Comparison of ENCODE assay signal across 12 cellular contexts in genomic region chr17:39923836-39924690, GRCh38. TPM values are rescaled to one million over a fixed set of nuclear protein-coding genes. Genes with fewer than 3 reads are reported as not detected.
DNase-seq lines count a peak whose midpoint lies in the region; ATAC-seq and TF ChIP-seq lines count a peak whose summit lies in the region.
"Had no signal": no experiment of that assay in that cellular context is flagged by ENCODE, and none has a peak within 500 bp of the region (broad histone marks: within the 10 kb centered on the region; RNA-seq: fewer than 3 reads in every experiment).

No MANE protein-coding gene starts in this region.

- peak overlapping the region; percentile 78; the same call in 1 of the 2 replicates for H3K27ac Mint-ChIP-seq in GM23338
- peak overlapping the region; percentile 92 for H3K27ac Mint-ChIP-seq in activated T-helper 17 cell treated with anti-CD3 and anti-CD28 coated beads, Interleukin-2, amount 50 U/mL, for 72 hours

- H3K9me2 ChIP-seq in GM23338 (ENCODE audit: insufficient read depth) = no peaks in the 10 kb centered on the region

- no peak for ATAC-seq in GM23338
- ATAC-seq in activated T-helper 17 cell treated with anti-CD3 and anti-CD28 coated beads, Interleukin-2, amount 50 U/mL, for 72 hours (replicated peaks) = no peak
- no peak for ATAC-seq in GM21360 (IDR thresholded peaks at IDR 0.05; ENCODE audit: unreplicated experiment)
- ATAC-seq in lower lobe of right lung = no peak
- ATAC-seq in GM21528 (IDR thresholded peaks at IDR 0.05; ENCODE audit: low FRiP score, unreplicated experiment) = no peak

- H3K9me3 Mint-ChIP-seq in GM23338 = no peaks in the 10 kb centered on the region
- H3K9me3 Mint-ChIP-seq in activated T-helper 17 cell treated with anti-CD3 and anti-CD28 coated beads, Interleukin-2, amount 50 U/mL, for 72 hours = no peaks in the 10 kb centered on the region

- TF ChIP-seq CTCF in GM23338 (conservative IDR thresholded peaks at IDR 0.05; ENCODE audit: low read depth in 2 of 2) (no peak), lower lobe of right lung (IDR thresholded peaks at IDR 0.05) (no peak)

- H3K9me3 ChIP-seq in lower lobe of right lung = no peaks in the 10 kb centered on the region

- H4K20me1 ChIP-seq in GM23338 (replicated peaks; ENCODE audit: insufficient read depth) = peaks cover 17% of the 10 kb centered on the region

- peak; percentile 31 for DNase-seq in AG08395 (ENCODE audit: low spot score)
- DNase-seq in GM23338 (ENCODE audit: low spot score) = no peak
- peak; percentile 39 for DNase-seq in iPS-NIHi7 (ENCODE audit: extremely low spot score)
- DNase-seq in lower lobe of right lung = no peak
- no peak for DNase-seq in SHP77 treated with DMSO at 0.1 percent for 48 hours (lab: John Stamatoyannopoulos, UW)
- DNase-seq: DMS79 treated with DMSO at 0.1 percent for 48 hours; head of caudate nucleus; stimulated activated naive CD4-positive, alpha-beta T cell had no signal

- H3K4me3 Mint-ChIP-seq in GM23338 = peak overlapping the region; percentile 55
- H3K4me3 Mint-ChIP-seq in activated T-helper 17 cell treated with anti-CD3 and anti-CD28 coated beads, Interleukin-2, amount 50 U/mL, for 72 hours = peak overlapping the region; percentile 89

- intact Hi-C loops in lower lobe of right lung (cut with DNase I) = no loop called here

- peaks cover 32% of the 10 kb centered on the region for H3K79me2 ChIP-seq in GM23338 (replicated peaks; ENCODE audit: insufficient read depth)

- no peak overlapping the region for H3K4me3 ChIP-seq in GM23338
- no peak overlapping the region for H3K4me3 ChIP-seq in lower lobe of right lung

- H3K4me1 Mint-ChIP-seq in GM23338 = peaks cover 38% of the 10 kb centered on the region
- H3K4me1 Mint-ChIP-seq in activated T-helper 17 cell treated with anti-CD3 and anti-CD28 coated beads, Interleukin-2, amount 50 U/mL, for 72 hours = peaks cover 41% of the 10 kb centered on the region

- H2AFZ ChIP-seq in GM23338 = no peak overlapping the region

- peaks cover 15% of the 10 kb centered on the region for H3K4me1 ChIP-seq in GM23338 (ENCODE audit: insufficient read depth)
- peaks cover 44% of the 10 kb centered on the region for H3K4me1 ChIP-seq in lower lobe of right lung

- H3K36me3 ChIP-seq in GM23338 (ENCODE audit: insufficient read depth) (peaks cover 5% of the 10 kb centered on the region; the same call in 1 of the 2 replicates), lower lobe of right lung (peaks cover 48% of the 10 kb centered on the region)

- peak overlapping the region; percentile 20; the same call in 1 of the 2 replicates for H3K4me2 ChIP-seq in GM23338

- H3K27ac ChIP-seq in GM23338 (ENCODE audit: low read depth) (no peak overlapping the region), lower lobe of right lung (no peak overlapping the region)

- H3F3A ChIP-seq in GM23338 (replicated peaks; ENCODE audit: low read depth) = peaks cover 7% of the 10 kb centered on the region

- H3K36me3 Mint-ChIP-seq in GM23338 (ENCODE audit: low read depth) = peaks cover 35% of the 10 kb centered on the region
- peaks cover 49% of the 10 kb centered on the region for H3K36me3 Mint-ChIP-seq in activated T-helper 17 cell treated with anti-CD3 and anti-CD28 coated beads, Interleukin-2, amount 50 U/mL, for 72 hours (ENCODE audit: low read depth)

- peaks cover 12% of the 10 kb centered on the region for H3K27me3 Mint-ChIP-seq in GM23338 (ENCODE audit: insufficient read depth, low read depth, poor library complexity)
- no peaks in the 10 kb centered on the region for H3K27me3 Mint-ChIP-seq in activated T-helper 17 cell treated with anti-CD3 and anti-CD28 coated beads, Interleukin-2, amount 50 U/mL, for 72 hours

- H3K27me3 ChIP-seq in GM23338 (ENCODE audit: insufficient read depth) (no peaks in the 10 kb centered on the region), lower lobe of right lung (ENCODE audit: low read depth) (no peaks in the 10 kb centered on the region)

TF ChIP-seq in GM23338, 12 proteins besides CTCF, POLR2A, EP300 and RAD21 (continues in another document):
- TF ChIP-seq ZNF114 (CRISPR knock-in tag; IDR thresholded peaks at IDR 0.05) (no peak), EZH2phosphoT487 (IDR thresholded peaks at IDR 0.05; ENCODE audit: unreplicated experiment) (no peak), ETS1 (IDR thresholded peaks at IDR 0.05) (no peak), JUNB (IDR thresholded peaks at IDR 0.05; ENCODE audit: unreplicated experiment) (no peak), ZNF331 (CRISPR knock-in tag; IDR thresholded peaks at IDR 0.05; ENCODE audit: low read depth) (no peak), CREB1 (CRISPR knock-in tag; IDR thresholded peaks at IDR 0.05; ENCODE audit: low read depth) (no peak), STAT1 (IDR thresholded peaks at IDR 0.05; ENCODE audit: unreplicated experiment) (no peak), EZH2 (IDR thresholded peaks at IDR 0.05; ENCODE audit: low read depth, unreplicated experiment) (no peak)

RNA-seq across cellular contexts. Expression of gene ORMDL3, which starts 3.3 kb away (rescaled TPM):
- 38.5 and 39.2 TPM in 2 replicates for total RNA-seq in GM23338 (2014; rRNA removed; shearing (Covaris generic))
- 33.6 and 41.3 TPM in 2 replicates for polyA plus RNA-seq in GM23338 (2016; fragmentation: Nextera tagmentation; extraction: Ambion mirVana)
- total RNA-seq in activated T-helper 17 cell treated with anti-CD3 and anti-CD28 coated beads, Interleukin-2, amount 50 U/mL, for 72 hours = 10 to 100 TPM; 66.8 to 70.3 TPM
- 61.3 TPM for total RNA-seq in lower lobe of right lung

RNA-seq across cellular contexts. Expression of gene LRRC3C, which starts 3.5 kb away (rescaled TPM):
- total RNA-seq in GM23338 (2014; rRNA removed; shearing (Covaris generic)) = 0.24 TPM in 1 of 2 replicates, not detected in the other
- not detected in 2 replicates for polyA plus RNA-seq in GM23338 (2016; fragmentation: Nextera tagmentation; extraction: Ambion mirVana)
- total RNA-seq in activated T-helper 17 cell treated with anti-CD3 and anti-CD28 coated beads, Interleukin-2, amount 50 U/mL, for 72 hours = not detected
- total RNA-seq in lower lobe of right lung = not detected
- total RNA-seq: pulmonary artery endothelial cell had no signal

RNA-seq across cellular contexts. Expression of gene GSDMB, which starts 5.6 kb away (rescaled TPM):
- 5.4 and 12.6 TPM in 2 replicates for total RNA-seq in GM23338 (2014; rRNA removed; shearing (Covaris generic))
- polyA plus RNA-seq in GM23338 (2016; fragmentation: Nextera tagmentation; extraction: Ambion mirVana) = 5.5 and 7.6 TPM in 2 replicates
- total RNA-seq in activated T-helper 17 cell treated with anti-CD3 and anti-CD28 coated beads, Interleukin-2, amount 50 U/mL, for 72 hours = 10 to 100 TPM; 28.9 to 37.6 TPM
- total RNA-seq in lower lobe of right lung = 11.1 TPM

RNA-seq across cellular contexts. Expression of gene GSDMA, which starts 38.7 kb away (rescaled TPM):
- 1.0 TPM in 1 of 2 replicates, not detected in the other for total RNA-seq in GM23338 (2014; rRNA removed; shearing (Covaris generic))
- polyA plus RNA-seq in GM23338 (2016; fragmentation: Nextera tagmentation; extraction: Ambion mirVana) = not detected in 2 replicates
- 1 to 10 TPM in 1 of 2 donors, under 1 TPM in 1; 0.63 to 1.1 TPM for total RNA-seq in activated T-helper 17 cell treated with anti-CD3 and anti-CD28 coated beads, Interleukin-2, amount 50 U/mL, for 72 hours
- total RNA-seq in lower lobe of right lung = 0.62 TPM
- total RNA-seq: pulmonary artery endothelial cell had no signal

RNA-seq across cellular contexts. Expression of gene ZPBP2, which starts 56.1 kb away (rescaled TPM):
- total RNA-seq in GM23338 (2014; rRNA removed; shearing (Covaris generic)) = not detected in 2 replicates
- 0.28 TPM in 1 of 2 replicates, not detected in the other for polyA plus RNA-seq in GM23338 (2016; fragmentation: Nextera tagmentation; extraction: Ambion mirVana)
- under 1 TPM; 0.53 to 0.67 TPM for total RNA-seq in activated T-helper 17 cell treated with anti-CD3 and anti-CD28 coated beads, Interleukin-2, amount 50 U/mL, for 72 hours
- total RNA-seq in lower lobe of right lung = not detected
- total RNA-seq: pulmonary artery endothelial cell had no signal

Comparison
In these comparisons a context has a peak if more than half of its experiments do, and no peak if none do; other contexts are left out.
1. DNase-seq: peak in AG08395 (single experiment) and iPS-NIHi7 (single experiment); none in GM23338 (single experiment), lower lobe of right lung (single experiment) and SHP77 treated with DMSO at 0.1 percent for 48 hours (single experiment).